Comparison of ENCODE assay signal across 1 cellular context in genomic region chr2:24411488-24412146, GRCh38.
TF ChIP-seq lines count a peak whose summit lies in the region.

No MANE protein-coding gene starts in this region.

TF ChIP-seq in K562, 482 proteins besides CTCF, POLR2A, EP300 and RAD21 (continued from another document):
- TF ChIP-seq ATF4 (CRISPR knock-in tag; IDR thresholded peaks at IDR 0.05) (no peak), SMARCA4 (IDR thresholded peaks at IDR 0.05) (peak; percentile 35; the same call in 1 of the 2 replicates), CTBP1 (IDR thresholded peaks at IDR 0.05; ENCODE audit: borderline replicate concordance) (peak; percentile 30; the same call in 1 of the 2 replicates), CEBPB (tag; IDR thresholded peaks at IDR 0.05) (no peak), TAF1 (IDR thresholded peaks at IDR 0.05; ENCODE audit: control insufficient read depth, extremely low read depth, insufficient read depth, low read length, severe bottlenecking) (no peak), CHD4 (IDR thresholded peaks at IDR 0.05; ENCODE audit: insufficient read depth, insufficient replicate concordance, low read depth, low read length, poor library complexity, severe bottlenecking) (no peak), NFE2 (IDR thresholded peaks at IDR 0.05; ENCODE audit: low read depth) (peak; percentile 91), TAL1 (IDR thresholded peaks at IDR 0.05) (no peak), ZNF449 (CRISPR knock-in tag; IDR thresholded peaks at IDR 0.05) (no peak), NFIC (IDR thresholded peaks at IDR 0.05) (peak; percentile 34), ZBTB5 (IDR thresholded peaks at IDR 0.05) (no peak), ZNF124 (CRISPR knock-in tag; IDR thresholded peaks at IDR 0.05) (no peak), PRPF4 (IDR thresholded peaks at IDR 0.05; ENCODE audit: insufficient read depth, low read depth, low read length, poor library complexity, severe bottlenecking) (no peak), CBX3 (IDR thresholded peaks at IDR 0.05; ENCODE audit: borderline replicate concordance in 1 of 2, low read length in 2 of 2) (no peak), TCF3 (CRISPR knock-in tag; IDR thresholded peaks at IDR 0.05) (no peak), CREB1 (IDR thresholded peaks at IDR 0.05) (no peak), CREB1 (CRISPR knock-in tag; IDR thresholded peaks at IDR 0.05) (no peak), ZNF76 (CRISPR knock-in tag; IDR thresholded peaks at IDR 0.05; ENCODE audit: borderline replicate concordance) (no peak), RBM17 (IDR thresholded peaks at IDR 0.05; ENCODE audit: borderline replicate concordance, low read depth, low read length) (no peak), SNIP1 (IDR thresholded peaks at IDR 0.05; ENCODE audit: low read depth) (no peak), ZC3H11A (IDR thresholded peaks at IDR 0.05; ENCODE audit: low read depth, low read length) (no peak)
